ENCODE assay signal across 8 cellular contexts in genomic region chr19:18292460-18292809, GRCh38. TPM values are rescaled to one million over a fixed set of nuclear protein-coding genes. Genes with fewer than 3 reads are reported as not detected.
DNase-seq lines count a peak whose midpoint lies in the region; ATAC-seq, FAIRE-seq and TF ChIP-seq lines count a peak whose summit lies in the region.

No MANE protein-coding gene starts in this region.

- peaks cover 19% of the 10 kb centered on the region for H3K36me3 Mint-ChIP-seq in activated T-helper 1 cell treated with anti-CD3 and anti-CD28 coated beads, Interleukin-12 subunit alpha, Interleukin-12 subunit beta, Interleukin-2, Interleukin-4 antibody, amounts not matched to agents 30 ng/mL and 10 ng/mL and 1 ng/mL, durations not matched to agents 14 hours and 24 hours and 36 hours (ENCODE audit: low read depth)
- peaks cover 53% of the 10 kb centered on the region for H3K36me3 Mint-ChIP-seq in stimulated activated effector memory CD8-positive, alpha-beta T cell treated with anti-CD3 and anti-CD28 coated beads, Interleukin-12 subunit alpha, Interleukin-12 subunit beta, amount 100 ng/mL, for 72 hours

- H3K4me3 ChIP-seq in iPS DF 6.9 (ENCODE audit: low read length): peak overlapping the region; percentile 56; the same call in 1 of the 2 replicates

- peak in 4 of 6 experiments; percentile 32 to 54 (median 44) for DNase-seq in stimulated activated naive CD4-positive, alpha-beta T cell (lab: John Stamatoyannopoulos, UW)
- DNase-seq in stimulated activated naive CD4-positive, alpha-beta T cell treated with Interleukin-2 at 50 U/mL for 16 hours (lab: John Stamatoyannopoulos, UW): no peak
- no peak for DNase-seq in activated T-helper 1 cell treated with anti-CD3 and anti-CD28 coated beads, Interleukin-12 subunit alpha, Interleukin-12 subunit beta, Interleukin-2, Interleukin-4 antibody, amounts not matched to agents 30 ng/mL and 10 ng/mL and 1 ng/mL, durations not matched to agents 14 hours and 24 hours and 36 hours (ENCODE audit: low spot score)
- DNase-seq in iPS DF 6.9 (ENCODE audit: low read depth, low spot score) (no peak), H54 (ENCODE audit: insufficient read length, low spot score) (no peak)
- peak in 1 of 2 donors; percentile 76 for DNase-seq in stimulated activated effector memory CD8-positive, alpha-beta T cell treated with anti-CD3 and anti-CD28 coated beads, Interleukin-12 subunit alpha, Interleukin-12 subunit beta, amount 100 ng/mL, for 72 hours (ENCODE audit: low spot score in 2 of 2)

- no peaks in the 10 kb centered on the region for H3K9me3 ChIP-seq in iPS DF 6.9 (ENCODE audit: control insufficient read depth, insufficient read depth, low read length)

- H3K4me1 Mint-ChIP-seq in activated T-helper 1 cell treated with anti-CD3 and anti-CD28 coated beads, Interleukin-12 subunit alpha, Interleukin-12 subunit beta, Interleukin-2, Interleukin-4 antibody, amounts not matched to agents 30 ng/mL and 10 ng/mL and 1 ng/mL, durations not matched to agents 14 hours and 24 hours and 36 hours (ENCODE audit: low read depth): peaks cover 65% of the 10 kb centered on the region
- H3K4me1 Mint-ChIP-seq in stimulated activated effector memory CD8-positive, alpha-beta T cell treated with anti-CD3 and anti-CD28 coated beads, Interleukin-12 subunit alpha, Interleukin-12 subunit beta, amount 100 ng/mL, for 72 hours: peaks cover 71% of the 10 kb centered on the region

- no peaks in the 10 kb centered on the region for H3K27me3 ChIP-seq in iPS DF 6.9 (ENCODE audit: control insufficient read depth, insufficient read depth, low read length)

- H3K27ac Mint-ChIP-seq in activated T-helper 1 cell treated with anti-CD3 and anti-CD28 coated beads, Interleukin-12 subunit alpha, Interleukin-12 subunit beta, Interleukin-2, Interleukin-4 antibody, amounts not matched to agents 30 ng/mL and 10 ng/mL and 1 ng/mL, durations not matched to agents 14 hours and 24 hours and 36 hours: peak overlapping the region; percentile 96
- H3K27ac Mint-ChIP-seq in stimulated activated effector memory CD8-positive, alpha-beta T cell treated with anti-CD3 and anti-CD28 coated beads, Interleukin-12 subunit alpha, Interleukin-12 subunit beta, amount 100 ng/mL, for 72 hours: peak overlapping the region; percentile 88

- H3K4me1 ChIP-seq in iPS DF 6.9 (ENCODE audit: control insufficient read depth, insufficient read depth, low read length): peaks cover 12% of the 10 kb centered on the region

- H3K4me3 Mint-ChIP-seq in activated T-helper 1 cell treated with anti-CD3 and anti-CD28 coated beads, Interleukin-12 subunit alpha, Interleukin-12 subunit beta, Interleukin-2, Interleukin-4 antibody, amounts not matched to agents 30 ng/mL and 10 ng/mL and 1 ng/mL, durations not matched to agents 14 hours and 24 hours and 36 hours: peak overlapping the region; percentile 89
- peak overlapping the region; percentile 91 for H3K4me3 Mint-ChIP-seq in stimulated activated effector memory CD8-positive, alpha-beta T cell treated with anti-CD3 and anti-CD28 coated beads, Interleukin-12 subunit alpha, Interleukin-12 subunit beta, amount 100 ng/mL, for 72 hours

- H3K36me3 ChIP-seq in iPS DF 6.9 (ENCODE audit: control insufficient read depth, insufficient read depth, low read length): no peaks in the 10 kb centered on the region

- H3K9me3 Mint-ChIP-seq in activated T-helper 1 cell treated with anti-CD3 and anti-CD28 coated beads, Interleukin-12 subunit alpha, Interleukin-12 subunit beta, Interleukin-2, Interleukin-4 antibody, amounts not matched to agents 30 ng/mL and 10 ng/mL and 1 ng/mL, durations not matched to agents 14 hours and 24 hours and 36 hours: peaks cover 6% of the 10 kb centered on the region
- H3K9me3 Mint-ChIP-seq in stimulated activated effector memory CD8-positive, alpha-beta T cell treated with anti-CD3 and anti-CD28 coated beads, Interleukin-12 subunit alpha, Interleukin-12 subunit beta, amount 100 ng/mL, for 72 hours: no peaks in the 10 kb centered on the region

- FAIRE-seq in H54 (lab: Jason Lieb, UNC): no peak

- H3K27ac ChIP-seq in iPS DF 6.9 (ENCODE audit: low read length): no peak overlapping the region

- WGBS in iPS DF 6.9 (ENCODE audit: insufficient coverage, insufficient read length): no CpG with 5 or more reads among the region's 20 CpGs

- no peaks in the 10 kb centered on the region for H3K27me3 Mint-ChIP-seq in activated T-helper 1 cell treated with anti-CD3 and anti-CD28 coated beads, Interleukin-12 subunit alpha, Interleukin-12 subunit beta, Interleukin-2, Interleukin-4 antibody, amounts not matched to agents 30 ng/mL and 10 ng/mL and 1 ng/mL, durations not matched to agents 14 hours and 24 hours and 36 hours (ENCODE audit: insufficient read depth)

- ATAC-seq in stimulated activated effector memory CD8-positive, alpha-beta T cell treated with anti-CD3 and anti-CD28 coated beads, Interleukin-12 subunit alpha, Interleukin-12 subunit beta, amount 100 ng/mL, for 72 hours: no peak
- ATAC-seq in GM21529 (IDR thresholded peaks at IDR 0.05; ENCODE audit: unreplicated experiment) (no peak), GM19463 (IDR thresholded peaks at IDR 0.05; ENCODE audit: unreplicated experiment) (no peak)

- no peak for TF ChIP-seq POLR2A in H54 (IDR thresholded peaks at IDR 0.05; ENCODE audit: low read depth, low read length)

- intact Hi-C loops in activated T-helper 1 cell treated with anti-CD3 and anti-CD28 coated beads, Interleukin-12 subunit alpha, Interleukin-12 subunit beta, Interleukin-2, Interleukin-4 antibody, amounts not matched to agents 30 ng/mL and 10 ng/mL and 1 ng/mL, durations not matched to agents 14 hours and 24 hours and 36 hours (cut with micrococcal nuclease): loop anchor here (2.0 to 5.0 kb wide), 3 partner anchors 14 to 205 kb away; partner anchors contain the start of genes IL12RB1 and SSBP4

RNA-seq across cellular contexts. Expression of gene JUND, which starts 11.0 kb away (rescaled TPM):
- 431 and 455 TPM in 2 replicates for total RNA-seq in activated T-helper 1 cell treated with anti-CD3 and anti-CD28 coated beads, Interleukin-12 subunit alpha, Interleukin-12 subunit beta, Interleukin-2, Interleukin-4 antibody, amounts not matched to agents 30 ng/mL and 10 ng/mL and 1 ng/mL, durations not matched to agents 14 hours and 24 hours and 36 hours

RNA-seq across cellular contexts. Expression of gene IQCN, which starts 18.2 kb away (rescaled TPM):
- 2.8 and 3.2 TPM in 2 replicates for total RNA-seq in activated T-helper 1 cell treated with anti-CD3 and anti-CD28 coated beads, Interleukin-12 subunit alpha, Interleukin-12 subunit beta, Interleukin-2, Interleukin-4 antibody, amounts not matched to agents 30 ng/mL and 10 ng/mL and 1 ng/mL, durations not matched to agents 14 hours and 24 hours and 36 hours

RNA-seq across cellular contexts. Expression of gene LSM4, which starts 30.4 kb away (rescaled TPM):
- 198 and 200 TPM in 2 replicates for total RNA-seq in activated T-helper 1 cell treated with anti-CD3 and anti-CD28 coated beads, Interleukin-12 subunit alpha, Interleukin-12 subunit beta, Interleukin-2, Interleukin-4 antibody, amounts not matched to agents 30 ng/mL and 10 ng/mL and 1 ng/mL, durations not matched to agents 14 hours and 24 hours and 36 hours

RNA-seq across cellular contexts. Expression of gene PGPEP1, which starts 48.0 kb away (rescaled TPM):
- 17.9 and 21.5 TPM in 2 replicates for total RNA-seq in activated T-helper 1 cell treated with anti-CD3 and anti-CD28 coated beads, Interleukin-12 subunit alpha, Interleukin-12 subunit beta, Interleukin-2, Interleukin-4 antibody, amounts not matched to agents 30 ng/mL and 10 ng/mL and 1 ng/mL, durations not matched to agents 14 hours and 24 hours and 36 hours

Comparison
In these comparisons a context has a peak if more than half of its experiments do, and no peak if none do; other contexts are left out.
1. DNase-seq: peak in stimulated activated naive CD4-positive, alpha-beta T cell (4 of 6); none in stimulated activated naive CD4-positive, alpha-beta T cell treated with Interleukin-2 at 50 U/mL for 16 hours (single experiment), activated T-helper 1 cell treated with anti-CD3 and anti-CD28 coated beads, Interleukin-12 subunit alpha, Interleukin-12 subunit beta, Interleukin-2, Interleukin-4 antibody, amounts not matched to agents 30 ng/mL and 10 ng/mL and 1 ng/mL, durations not matched to agents 14 hours and 24 hours and 36 hours (single experiment), iPS DF 6.9 (single experiment) and H54 (single experiment).